Comparison of ENCODE assay signal across 8 cellular contexts in the genomic region with DNA sequence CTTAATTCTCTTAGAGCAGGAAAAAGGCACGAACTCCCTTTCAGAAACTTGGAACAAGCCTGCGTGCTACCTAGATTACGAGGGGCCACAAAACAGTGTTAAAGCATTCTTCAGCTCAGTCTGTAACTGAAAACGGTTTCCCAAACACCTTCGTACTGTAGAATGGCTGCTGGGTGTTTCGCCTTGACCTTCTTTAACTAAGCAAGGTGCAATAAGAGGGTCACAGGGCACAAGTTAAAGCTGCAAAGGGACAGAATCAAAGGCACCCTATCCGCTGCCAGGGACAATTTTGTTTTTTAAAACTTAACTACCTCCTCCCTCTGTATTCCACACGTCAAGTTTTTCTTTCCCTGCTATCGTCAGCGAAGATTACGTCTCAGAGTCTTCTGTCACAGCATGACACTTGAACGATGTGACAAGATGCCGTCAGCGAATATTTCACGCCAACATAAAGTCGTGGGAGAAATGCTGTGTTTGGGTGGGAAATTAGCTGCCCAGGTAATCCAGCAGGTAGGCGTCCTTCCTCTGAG. TPM values are rescaled to one million over a fixed set of nuclear protein-coding genes. Genes with fewer than 3 reads are reported as not detected.
DNase-seq lines count a peak whose midpoint lies in the region; ATAC-seq lines count a peak whose summit lies in the region.

No MANE protein-coding gene starts in this region.

- peak overlapping the region; percentile 87 for H3K27ac ChIP-seq in skeletal muscle tissue (ENCODE audit: low read depth, low read length)

- H3K4me1 ChIP-seq in adipocyte (ENCODE audit: control insufficient read depth, insufficient read depth, low read length): peaks cover 29% of the 10 kb centered on the region
- H3K4me1 ChIP-seq in skeletal muscle tissue (ENCODE audit: control insufficient read depth in 3 of 3, insufficient read depth in 3 of 3, low read length in 3 of 3): peaks cover 12 to 20% (median 12%) of the 10 kb centered on the region in 3 donors

- no peaks in the 10 kb centered on the region for H3K27me3 ChIP-seq in adipocyte (replicated peaks; ENCODE audit: control insufficient read depth, insufficient read depth, low read length)
- no peaks in the 10 kb centered on the region for H3K27me3 ChIP-seq in skeletal muscle tissue (ENCODE audit: control insufficient read depth in 3 of 3, insufficient read depth in 3 of 3, low read length in 3 of 3)

- peaks cover 13% of the 10 kb centered on the region for H3K36me3 ChIP-seq in adipocyte (ENCODE audit: control insufficient read depth, insufficient read depth, low read length, severe bottlenecking)
- H3K36me3 ChIP-seq in skeletal muscle tissue (ENCODE audit: control insufficient read depth in 3 of 3, insufficient read depth in 3 of 3, low read length in 3 of 3): peaks cover 0 to 10% (median 7%) of the 10 kb centered on the region in 3 donors

- peak overlapping the region; percentile 95 for H3K4me3 ChIP-seq in adipocyte (ENCODE audit: low read length)
- H3K4me3 ChIP-seq in iPS-11a (ENCODE audit: low read depth, low read length): peak overlapping the region; percentile 94
- H3K4me3 ChIP-seq in skeletal muscle tissue (ENCODE audit: low read length in 3 of 3): peak overlapping the region; percentile 86 to 99 (median 87)

- no peaks in the 10 kb centered on the region for H3K9me3 ChIP-seq in adipocyte (ENCODE audit: control insufficient read depth, low read length)
- no peaks in the 10 kb centered on the region for H3K9me3 ChIP-seq in skeletal muscle tissue (ENCODE audit: control insufficient read depth in 3 of 3, low read length in 3 of 3)

- ATAC-seq in GM19372 (IDR thresholded peaks at IDR 0.05; ENCODE audit: low read depth, unreplicated experiment): peak; percentile 3

- DNase-seq in CD1c-positive myeloid dendritic cell (ENCODE audit: extremely low spot score) (peak; percentile 52), LHCN-M2 (ENCODE audit: low read depth) (peak; percentile 9), adipocyte (ENCODE audit: low read depth) (peak; percentile 64), SKM-1 treated with dmso at 0.1 percent for 144 hours (lab: John Stamatoyannopoulos, UW; ENCODE audit: unreplicated experiment) (no peak), T1000 (lab: John Stamatoyannopoulos, UW) (no peak)

- H3K9ac ChIP-seq in adipocyte (ENCODE audit: low read length) (peak overlapping the region; percentile 96), skeletal muscle tissue (ENCODE audit: low read depth in 1 of 3, low read length in 3 of 3) (peak overlapping the region; percentile 88 to 90 (median 90))

RNA-seq across cellular contexts. Expression of a gene that starts 0.6 kb away (rescaled TPM):
- total RNA-seq in LHCN-M2 (2014; rRNA removed) (12.8 and 14.1 TPM in 2 replicates), skeletal muscle tissue (12.5 TPM)
- 4.6 TPM for polyA plus RNA-seq in LHCN-M2 (2012)

RNA-seq across cellular contexts. Expression of a gene that starts 29.8 kb away (rescaled TPM):
- total RNA-seq in LHCN-M2 (2014; rRNA removed): 0.17 TPM in 1 of 2 replicates, not detected in the other
- polyA plus RNA-seq in LHCN-M2 (2012): not detected
- total RNA-seq in skeletal muscle tissue: 2.6 TPM

RNA-seq across cellular contexts. Expression of a gene that starts 54.1 kb away (rescaled TPM):
- total RNA-seq in LHCN-M2 (2014; rRNA removed): 9.2 and 14.2 TPM in 2 replicates
- 1.9 TPM for polyA plus RNA-seq in LHCN-M2 (2012)
- total RNA-seq in skeletal muscle tissue: 0.52 TPM

RNA-seq across cellular contexts. Expression of a gene that starts 54.2 kb away (rescaled TPM):
- total RNA-seq in LHCN-M2 (2014; rRNA removed) (7.4 and 7.9 TPM in 2 replicates), skeletal muscle tissue (3.1 TPM)
- 1.5 TPM for polyA plus RNA-seq in LHCN-M2 (2012)

Comparison
In these comparisons a context has a peak if more than half of its experiments do, and no peak if none do; other contexts are left out.
1. DNase-seq: peak in CD1c-positive myeloid dendritic cell (single experiment), LHCN-M2 (single experiment) and adipocyte (single experiment); none in SKM-1 treated with dmso at 0.1 percent for 144 hours (single experiment) and T1000 (single experiment).
2. Peak in every context shown above with its lines, with median percentiles within 50 percentile points of each other: H3K4me3 ChIP-seq.